9 cellular contexts compared by ENCODE assay signal in genomic region chr19:43527860-43528622, GRCh38. TPM values are rescaled to one million over a fixed set of nuclear protein-coding genes. Genes with fewer than 3 reads are reported as not detected.
DNase-seq lines count a peak whose midpoint lies in the region; ATAC-seq and TF ChIP-seq lines count a peak whose summit lies in the region.
"Had no signal": no experiment of that assay in that cellular context is flagged by ENCODE, and none has a peak within 500 bp of the region (broad histone marks: within the 10 kb centered on the region; RNA-seq: fewer than 3 reads in every experiment).

No MANE protein-coding gene starts in this region.

- DNase-seq in MV-4-11 (lab: John Stamatoyannopoulos, UW) (peak; percentile 33), adrenal gland (peak in 6 of 7 donors; percentile 57 to 75 (median 70)), naive B cell (no peak)
- DNase-seq in stimulated activated CD4-positive, alpha-beta T cell treated with anti-CD3 and anti-CD28 coated beads, Interleukin-2, amount 100 ng/mL, for 24 hours, result no peak

- ATAC-seq in naive B cell (ENCODE audit: low read depth in 2 of 2) (no peak), GM18870 (IDR thresholded peaks at IDR 0.05; ENCODE audit: unreplicated experiment) (no peak), HG03196 (IDR thresholded peaks at IDR 0.05; ENCODE audit: unreplicated experiment) (no peak), GM21528 (IDR thresholded peaks at IDR 0.05; ENCODE audit: low FRiP score, unreplicated experiment) (no peak)

- peak overlapping the region; percentile 83 to 93 (median 88); a peak in 21 of 22 replicates for H3K9ac ChIP-seq in BLaER1 treated with 17β-estradiol and CSF1 and Interleukin-3, amounts not matched to agents 10 nM and 100 nM

- peaks cover 2 to 19% (median 10%) of the 10 kb centered on the region in 11 experiments; a peak in 15 of 22 replicates for H3K36me3 ChIP-seq in BLaER1 treated with 17β-estradiol and CSF1 and Interleukin-3, amounts not matched to agents 10 nM and 100 nM
- H3K36me3 ChIP-seq in adrenal gland (replicated peaks in 1 of 2), result no peaks in the 10 kb centered on the region

- no peaks in the 10 kb centered on the region for H3K27me3 Mint-ChIP-seq in naive B cell

- peak overlapping the region; percentile 64 to 92 (median 86); a peak in 20 of 22 replicates for H3K27ac ChIP-seq in BLaER1 treated with 17β-estradiol and CSF1 and Interleukin-3, amounts not matched to agents 10 nM and 100 nM
- peak overlapping the region; percentile 84 to 94 (median 84) for H3K27ac ChIP-seq in adrenal gland

- intact Hi-C loops in adrenal gland (cut with DNase I), result no loop called here

- H3K9me3 ChIP-seq in BLaER1 treated with 17β-estradiol and CSF1 and Interleukin-3, amounts not matched to agents 10 nM and 100 nM (replicated peaks in 1 of 11), result no peaks in the 10 kb centered on the region
- no peaks in the 10 kb centered on the region for H3K9me3 ChIP-seq in adrenal gland (replicated peaks in 1 of 3)

- peaks cover 43 to 59% (median 53%) of the 10 kb centered on the region in 10 experiments for H3K4me1 ChIP-seq in BLaER1 treated with 17β-estradiol and CSF1 and Interleukin-3, amounts not matched to agents 10 nM and 100 nM
- peaks cover 18 to 34% of the 10 kb centered on the region in 2 donors for H3K4me1 ChIP-seq in adrenal gland (replicated peaks in 1 of 2)

- H3K27me3 ChIP-seq in BLaER1 treated with 17β-estradiol and CSF1 and Interleukin-3, amounts not matched to agents 10 nM and 100 nM, result no peaks in the 10 kb centered on the region
- H3K27me3 ChIP-seq in adrenal gland, result no peaks in the 10 kb centered on the region

- peak overlapping the region; percentile 75 to 97 (median 93) for H3K4me2 ChIP-seq in BLaER1 treated with 17β-estradiol and CSF1 and Interleukin-3, amounts not matched to agents 10 nM and 100 nM

- H3K36me3 Mint-ChIP-seq in naive B cell, result no peaks in the 10 kb centered on the region

- peaks cover 0 to 37% (median 16%) of the 10 kb centered on the region in 11 experiments; a peak in 18 of 22 replicates for H4K20me1 ChIP-seq in BLaER1 treated with 17β-estradiol and CSF1 and Interleukin-3, amounts not matched to agents 10 nM and 100 nM

- no peak for TF ChIP-seq CTCF in adrenal gland (IDR thresholded peaks at IDR 0.05)

- no peaks in the 10 kb centered on the region for H3K9me3 Mint-ChIP-seq in naive B cell

- 12 to 19% (median 17%) methylated on average over 13 of the region's 13 CpGs for WGBS in adrenal gland, 4 donors

- peak overlapping the region; percentile 90 to 99 (median 92); a peak in 19 of 20 replicates for H3K4me3 ChIP-seq in BLaER1 treated with 17β-estradiol and CSF1 and Interleukin-3, amounts not matched to agents 10 nM and 100 nM
- peak overlapping the region in 1 of 4 donors; percentile 78 for H3K4me3 ChIP-seq in adrenal gland

- no peak overlapping the region for H3K27ac Mint-ChIP-seq in naive B cell

- peak overlapping the region in 7 of 8 donors; percentile 20 to 86 (median 39) for H3K4me3 Mint-ChIP-seq in naive B cell

- TF ChIP-seq POLR2A in adrenal gland (IDR thresholded peaks at IDR 0.05), result no peak

- peaks cover 30 to 39% (median 37%) of the 10 kb centered on the region in 3 donors for H3K4me1 Mint-ChIP-seq in naive B cell

RNA-seq across cellular contexts. Expression of gene ETHE1, which starts 1.0 kb away (rescaled TPM):
- total RNA-seq in adrenal gland, result 10 to 100 TPM; 22.7 to 78.7 (median 39.4) TPM
- polyA plus RNA-seq in adrenal gland (10 to 100 TPM; 18.2 to 20.0 (median 18.4) TPM), naive B cell (ENCODE audit: low read depth in 6 of 6) (10 to 100 TPM; 15.5 to 30.7 (median 24.0) TPM)

RNA-seq across cellular contexts. Expression of gene ZNF575, which starts 4.9 kb away (rescaled TPM):
- total RNA-seq in adrenal gland, result 1 to 10 TPM in 3 of 8 donors, under 1 TPM in 3, not detected in 2; 0.27 to 2.9 (median 1.4) TPM
- polyA plus RNA-seq in adrenal gland (1 to 10 TPM in 2 of 3 donors, under 1 TPM in 1; 0.53 to 2.2 (median 1.2) TPM), naive B cell (ENCODE audit: low read depth in 6 of 6) (1 to 10 TPM in 4 of 6 donors, under 1 TPM in 2; 0.39 to 2.2 (median 1.6) TPM)
- polyA plus RNA-seq: neural cell had no signal

RNA-seq across cellular contexts. Expression of gene PHLDB3, which starts 23.5 kb away (rescaled TPM):
- 10 to 100 TPM in 7 of 8 donors, 1 to 10 TPM in 1; 3.5 to 30.7 (median 19.5) TPM for total RNA-seq in adrenal gland
- polyA plus RNA-seq in adrenal gland, result 10 to 100 TPM in 2 of 3 donors, 1 to 10 TPM in 1; 1.7 to 54.5 (median 33.7) TPM
- polyA plus RNA-seq in naive B cell (ENCODE audit: low read depth in 6 of 6), result 1 to 10 TPM in 5 of 6 donors, under 1 TPM in 1; 0.26 to 4.2 (median 2.5) TPM

RNA-seq across cellular contexts. Expression of gene XRCC1, which starts 47.3 kb away (rescaled TPM):
- total RNA-seq in adrenal gland, result 10 to 100 TPM; 16.6 to 32.2 (median 26.6) TPM
- polyA plus RNA-seq in adrenal gland (10 to 100 TPM; 15.7 to 37.2 (median 31.1) TPM), naive B cell (ENCODE audit: low read depth in 6 of 6) (10 to 100 TPM; 24.4 to 32.4 (median 29.6) TPM)

RNA-seq across cellular contexts. Expression of gene PINLYP, which starts 47.6 kb away (rescaled TPM):
- total RNA-seq in adrenal gland, result 1 to 10 TPM in 6 of 8 donors, under 1 TPM in 1, not detected in 1; 0.61 to 5.1 (median 2.8) TPM
- polyA plus RNA-seq in adrenal gland (10 to 100 TPM in 2 of 3 donors, 1 to 10 TPM in 1; 4.3 to 16.0 (median 12.4) TPM), naive B cell (ENCODE audit: low read depth in 6 of 6) (1 to 10 TPM in 5 of 6 donors, not detected in 1; 1.1 to 2.6 (median 2.0) TPM)

Comparison
In these comparisons a context has a peak if more than half of its experiments do, and no peak if none do; other contexts are left out.
1. DNase-seq: peak in MV-4-11 (single experiment) and adrenal gland (6 of 7); none in naive B cell (single experiment) and stimulated activated CD4-positive, alpha-beta T cell treated with anti-CD3 and anti-CD28 coated beads, Interleukin-2, amount 100 ng/mL, for 24 hours (0 of 2).